In the genomic region with DNA sequence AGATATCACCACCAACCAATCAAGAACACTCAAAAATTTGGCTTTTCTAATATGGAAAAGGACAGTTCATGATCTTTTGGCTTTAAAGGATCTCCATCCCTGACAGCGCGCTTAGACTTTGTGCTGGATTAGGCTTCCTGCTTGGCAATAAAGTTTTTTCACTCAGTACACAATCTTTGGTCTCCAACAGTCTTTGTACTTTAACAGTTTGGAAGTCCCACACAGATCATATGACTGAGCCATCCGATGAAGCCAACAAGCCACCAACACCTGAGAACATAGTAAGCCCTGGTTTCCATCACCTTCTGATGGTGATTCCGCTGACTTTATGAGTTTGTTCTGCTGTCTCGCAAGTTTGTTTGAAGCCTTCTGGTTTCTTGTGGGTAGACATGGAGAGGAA, we compare ENCODE assay signal across 19 cellular contexts. TPM values are rescaled to one million over a fixed set of nuclear protein-coding genes. Genes with fewer than 3 reads are reported as not detected.
DNase-seq lines count a peak whose midpoint lies in the region; ATAC-seq lines count a peak whose summit lies in the region.
"Had no signal": no experiment of that assay in that cellular context is flagged by ENCODE, and none has a peak within 500 bp of the region (broad histone marks: within the 10 kb centered on the region; RNA-seq: fewer than 3 reads in every experiment).

No MANE protein-coding gene starts in this region.

- DNase-seq in stimulated activated CD4-positive, alpha-beta T cell treated with anti-CD3 and anti-CD28 coated beads, Interleukin-1b, Interleukin-23, amount 100 ng/mL, for 48 hours: peak; percentile 8
- no peak for DNase-seq in stimulated activated CD4-positive, alpha-beta T cell treated with anti-CD3 and anti-CD28 coated beads, Interleukin-2, amount 100 ng/mL, for 24 hours
- DNase-seq in left lobe of liver (ENCODE audit: low spot score): no peak
- DNase-seq in sciatic nerve (ENCODE audit: low spot score): no peak
- DNase-seq: activated effector memory CD4-positive, alpha-beta T cell treated with Interleukin-2 at 50 U/mL for 16 hours; amniotic stem cell; H7; KG1; midbrain; NCI-H1436 treated with DMSO at 0.1 percent for 48 hours; NCI-H524; posterior cingulate gyrus; SK-N-SH; T-helper 9 cell had no signal

- H3K27ac Mint-ChIP-seq in activated T-helper 17 cell treated with anti-CD3 and anti-CD28 coated beads, Interleukin-2, amount 50 U/mL, for 72 hours: peak overlapping the region; percentile 82

- no peaks in the 10 kb centered on the region for H3K36me3 Mint-ChIP-seq in activated T-helper 17 cell treated with anti-CD3 and anti-CD28 coated beads, Interleukin-2, amount 50 U/mL, for 72 hours (ENCODE audit: low read depth)

- no peaks in the 10 kb centered on the region for H3K27me3 Mint-ChIP-seq in activated T-helper 17 cell treated with anti-CD3 and anti-CD28 coated beads, Interleukin-2, amount 50 U/mL, for 72 hours

- no peaks in the 10 kb centered on the region for H3K9me3 Mint-ChIP-seq in activated T-helper 17 cell treated with anti-CD3 and anti-CD28 coated beads, Interleukin-2, amount 50 U/mL, for 72 hours
- H3K9me3 Mint-ChIP-seq: neural crest cell had no signal

- H3K4me3 Mint-ChIP-seq in activated T-helper 17 cell treated with anti-CD3 and anti-CD28 coated beads, Interleukin-2, amount 50 U/mL, for 72 hours: peak overlapping the region; percentile 76
- H3K4me3 Mint-ChIP-seq: CD14-positive monocyte, neural crest cell had no signal

- intact Hi-C loops in sciatic nerve (cut with DNase I): no loop called here

- H3K4me1 Mint-ChIP-seq in activated T-helper 17 cell treated with anti-CD3 and anti-CD28 coated beads, Interleukin-2, amount 50 U/mL, for 72 hours: peaks cover 41% of the 10 kb centered on the region

- peak; percentile 51 for ATAC-seq in activated T-helper 17 cell treated with anti-CD3 and anti-CD28 coated beads, Interleukin-2, amount 50 U/mL, for 72 hours (replicated peaks)
- ATAC-seq in left lobe of liver (peak; percentile 87), sciatic nerve (no peak), HG02884 (IDR thresholded peaks at IDR 0.05; ENCODE audit: unreplicated experiment) (no peak), HG03521 (IDR thresholded peaks at IDR 0.05; ENCODE audit: unreplicated experiment) (no peak)

RNA-seq across cellular contexts. Expression of gene SMURF2, which starts 34.3 kb away (rescaled TPM):
- total RNA-seq in activated T-helper 17 cell treated with anti-CD3 and anti-CD28 coated beads, Interleukin-2, amount 50 U/mL, for 72 hours: 10 to 100 TPM; 13.4 to 14.2 TPM
- total RNA-seq in left lobe of liver: 2.2 TPM
- 29.8 TPM for total RNA-seq in sciatic nerve

Comparison
In these comparisons a context has a peak if more than half of its experiments do, and no peak if none do; other contexts are left out.
1. ATAC-seq: peak in activated T-helper 17 cell treated with anti-CD3 and anti-CD28 coated beads, Interleukin-2, amount 50 U/mL, for 72 hours (single experiment) and left lobe of liver (single experiment); none in sciatic nerve (single experiment), HG02884 (single experiment) and HG03521 (single experiment).